Comparison of ENCODE assay signal across 8 cellular contexts in genomic region chr1:37983546-37983945, GRCh38.
"Had no signal": no experiment of that assay in that cellular context is flagged by ENCODE, and none has a peak within 500 bp of the region (broad histone marks: within the 10 kb centered on the region; RNA-seq: fewer than 3 reads in every experiment).

No MANE protein-coding gene starts in this region.

- H3K27ac ChIP-seq: GM23248 had no signal

- ATAC-seq: HCT116 had no signal

- H2AFZ ChIP-seq: GM23248 had no signal

- H3K4me3 ChIP-seq: GM23248, HAP-1 had no signal

- FAIRE-seq: HTR-8/SVneo had no signal

- DNase-seq: GM23248, GOT3, H7, KG1 had no signal

- H3K27ac Mint-ChIP-seq: IgD-negative memory B cell had no signal

- H3K27me3 Mint-ChIP-seq: IgD-negative memory B cell had no signal

- H3K4me3 Mint-ChIP-seq: IgD-negative memory B cell had no signal

- H3K9me3 ChIP-seq: HAP-1 had no signal

- H3K9ac ChIP-seq: GM23248 had no signal

- H3K9me3 Mint-ChIP-seq: IgD-negative memory B cell had no signal

- H3K36me3 Mint-ChIP-seq: IgD-negative memory B cell had no signal
